ENCODE assay signal across 37 cellular contexts in the genomic region with DNA sequence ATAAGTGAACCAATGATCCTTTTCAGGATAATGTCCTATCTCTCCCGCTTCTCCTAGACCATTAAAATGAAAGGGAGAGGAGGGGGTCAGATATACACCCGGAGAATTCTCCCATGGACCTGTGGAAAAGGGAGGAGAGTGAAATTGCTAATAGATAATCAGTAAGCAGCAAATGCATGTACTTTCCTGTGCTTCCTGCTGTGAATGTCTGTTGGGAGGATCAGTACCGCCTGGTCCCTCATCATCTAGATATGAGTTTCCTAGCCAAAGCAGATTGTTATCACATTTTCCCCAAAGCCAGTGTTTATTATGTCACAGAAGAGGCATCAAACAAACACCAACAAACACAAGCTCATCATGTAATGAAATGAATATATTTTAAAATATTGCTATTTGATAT.
"Had no signal": no experiment of that assay in that cellular context is flagged by ENCODE, and none has a peak within 500 bp of the region (broad histone marks: within the 10 kb centered on the region; RNA-seq: fewer than 3 reads in every experiment).

No MANE protein-coding gene starts in this region.

- H3K9me3 Mint-ChIP-seq: activated B cell treated with CpG ODN at 0.5 μM for 24 hours; activated CD4-positive, alpha-beta T cell treated with anti-CD3 and anti-CD28 coated beads, Interleukin-2, amount 10 ng/mL, durations not matched to agents 24 days and 14 days; activated CD8-positive, alpha-beta T cell treated with anti-CD3 and anti-CD28 coated beads for 36 hours; activated naive CD4-positive, alpha-beta T cell treated with anti-CD3 and anti-CD28 coated beads for 36 hours; activated naive CD4-positive, alpha-beta T cell treated with anti-CD3 and anti-CD28 coated beads, Interleukin-2, amount 50 U/mL, for 72 hours; activated naive CD8-positive, alpha-beta T cell treated with anti-CD3 and anti-CD28 coated beads for 36 hours; activated T-cell treated with anti-CD3 and anti-CD28 coated beads, Interleukin-2, amount 50 U/mL, for 4 hours; activated T-helper 1 cell treated with anti-CD3 and anti-CD28 coated beads, Interleukin-12 subunit alpha, Interleukin-12 subunit beta, Interleukin-2, Interleukin-4 antibody, amounts not matched to agents 30 ng/mL and 10 ng/mL and 1 ng/mL, durations not matched to agents 14 hours and 24 hours and 36 hours; central memory CD8-positive, alpha-beta T cell; T-helper 1 cell treated with Interleukin-12 subunit alpha and Interleukin-12 subunit beta and Interleukin-4 antibody, amounts not matched to agents 30 μg/mL and 1 μg/mL, for 36 hours; T-helper 2 cell treated with Interferon-gamma antibody and Interleukin-4, amounts not matched to agents 5 μg/mL and 100 μg/mL, for 36 hours had no signal

- H3K4me3 Mint-ChIP-seq: activated B cell treated with CpG ODN at 0.5 μM for 24 hours; activated CD4-positive, alpha-beta memory T cell treated with anti-CD3 and anti-CD28 coated beads for 36 hours; activated CD4-positive, alpha-beta T cell treated with anti-CD3 and anti-CD28 coated beads, Interleukin-2, amount 10 ng/mL, durations not matched to agents 24 days and 14 days; activated CD8-positive, alpha-beta T cell treated with anti-CD3 and anti-CD28 coated beads for 36 hours; activated naive CD4-positive, alpha-beta T cell treated with anti-CD3 and anti-CD28 coated beads for 36 hours; activated naive CD8-positive, alpha-beta T cell treated with anti-CD3 and anti-CD28 coated beads for 36 hours; activated T-cell treated with anti-CD3 and anti-CD28 coated beads, Interleukin-2, amount 50 U/mL, for 4 hours; activated T-cell treated with anti-CD3 and anti-CD28 coated beads, Interleukin-2, amount 50 U/mL, for 72 hours; activated T-helper 1 cell treated with anti-CD3 and anti-CD28 coated beads, Interleukin-12 subunit alpha, Interleukin-12 subunit beta, Interleukin-2, Interleukin-4 antibody, amounts not matched to agents 30 ng/mL and 10 ng/mL and 1 ng/mL, durations not matched to agents 14 hours and 24 hours and 36 hours; activated T-helper 17 cell treated with anti-CD3 and anti-CD28 coated beads, Interleukin-2, amount 50 U/mL, for 72 hours; brain; central memory CD8-positive, alpha-beta T cell; T-helper 1 cell treated with Interleukin-12 subunit alpha and Interleukin-12 subunit beta and Interleukin-4 antibody, amounts not matched to agents 30 μg/mL and 1 μg/mL, for 36 hours; T-helper 2 cell treated with Interferon-gamma antibody and Interleukin-4, amounts not matched to agents 5 μg/mL and 100 μg/mL, for 36 hours had no signal

- H3K27me3 Mint-ChIP-seq: activated B cell treated with CpG ODN at 0.5 μM for 24 hours; activated CD4-positive, alpha-beta memory T cell treated with anti-CD3 and anti-CD28 coated beads for 36 hours; activated CD4-positive, alpha-beta T cell treated with anti-CD3 and anti-CD28 coated beads, Interleukin-2, amount 10 ng/mL, durations not matched to agents 24 days and 14 days; activated naive CD8-positive, alpha-beta T cell treated with anti-CD3 and anti-CD28 coated beads for 36 hours; activated T-helper 17 cell treated with anti-CD3 and anti-CD28 coated beads, Interleukin-2, amount 50 U/mL, for 72 hours; brain; central memory CD8-positive, alpha-beta T cell had no signal

- H3K27ac ChIP-seq: adrenal gland, ascending aorta, cardiac muscle cell, VCaP had no signal

- H3K9me3 ChIP-seq: adrenal gland, ascending aorta had no signal

- H3K36me3 Mint-ChIP-seq: activated CD4-positive, alpha-beta memory T cell treated with anti-CD3 and anti-CD28 coated beads for 36 hours; activated naive CD4-positive, alpha-beta T cell treated with anti-CD3 and anti-CD28 coated beads, Interleukin-2, amount 50 U/mL, for 72 hours; activated naive CD8-positive, alpha-beta T cell treated with anti-CD3 and anti-CD28 coated beads for 36 hours; brain had no signal

- H3K4me1 Mint-ChIP-seq: activated B cell treated with CpG ODN at 0.5 μM for 24 hours; activated CD4-positive, alpha-beta T cell treated with anti-CD3 and anti-CD28 coated beads, Interleukin-2, amount 10 ng/mL, durations not matched to agents 24 days and 14 days; activated naive CD8-positive, alpha-beta T cell treated with anti-CD3 and anti-CD28 coated beads for 36 hours; activated T-helper 17 cell treated with anti-CD3 and anti-CD28 coated beads, Interleukin-2, amount 50 U/mL, for 72 hours; central memory CD8-positive, alpha-beta T cell had no signal

- H3K27me3 ChIP-seq: adrenal gland, ascending aorta, cardiac muscle cell had no signal

- ATAC-seq: activated CD8-positive, alpha-beta T cell treated with anti-CD3 and anti-CD28 coated beads for 36 hours; activated naive CD4-positive, alpha-beta T cell treated with anti-CD3 and anti-CD28 coated beads, Interleukin-2, amount 50 U/mL, for 72 hours; activated T-cell treated with anti-CD3 and anti-CD28 coated beads, Interleukin-2, amount 50 U/mL, for 4 hours; activated T-cell treated with anti-CD3 and anti-CD28 coated beads, Interleukin-2, amount 50 U/mL, for 72 hours; activated T-helper 17 cell treated with anti-CD3 and anti-CD28 coated beads, Interleukin-2, amount 50 U/mL, for 72 hours had no signal

- H3K4me1 ChIP-seq: adrenal gland, ascending aorta had no signal

- H3K27ac Mint-ChIP-seq: activated B cell treated with CpG ODN at 0.5 μM for 24 hours; activated CD4-positive, alpha-beta memory T cell treated with anti-CD3 and anti-CD28 coated beads for 36 hours; activated CD4-positive, alpha-beta T cell treated with anti-CD3 and anti-CD28 coated beads, Interleukin-2, amount 10 ng/mL, durations not matched to agents 24 days and 14 days; activated CD8-positive, alpha-beta T cell treated with anti-CD3 and anti-CD28 coated beads for 36 hours; activated naive CD4-positive, alpha-beta T cell treated with anti-CD3 and anti-CD28 coated beads for 36 hours; activated naive CD4-positive, alpha-beta T cell treated with anti-CD3 and anti-CD28 coated beads, Interleukin-2, amount 50 U/mL, for 72 hours; activated naive CD8-positive, alpha-beta T cell treated with anti-CD3 and anti-CD28 coated beads for 36 hours; activated T-cell treated with anti-CD3 and anti-CD28 coated beads, Interleukin-2, amount 50 U/mL, for 72 hours; activated T-helper 1 cell treated with anti-CD3 and anti-CD28 coated beads, Interleukin-12 subunit alpha, Interleukin-12 subunit beta, Interleukin-2, Interleukin-4 antibody, amounts not matched to agents 30 ng/mL and 10 ng/mL and 1 ng/mL, durations not matched to agents 14 hours and 24 hours and 36 hours; activated T-helper 17 cell treated with anti-CD3 and anti-CD28 coated beads, Interleukin-2, amount 50 U/mL, for 72 hours; brain; T-helper 1 cell treated with Interleukin-12 subunit alpha and Interleukin-12 subunit beta and Interleukin-4 antibody, amounts not matched to agents 30 μg/mL and 1 μg/mL, for 36 hours; T-helper 2 cell treated with Interferon-gamma antibody and Interleukin-4, amounts not matched to agents 5 μg/mL and 100 μg/mL, for 36 hours had no signal

- H3K36me3 ChIP-seq: adrenal gland, ascending aorta, cardiac muscle cell had no signal

- DNase-seq: activated B cell treated with CpG ODN at 0.5 μM for 24 hours; activated CD4-positive, alpha-beta memory T cell treated with anti-CD3 and anti-CD28 coated beads for 36 hours; activated CD4-positive, alpha-beta T cell treated with anti-CD3 and anti-CD28 coated beads for 4 hours; activated CD4-positive, alpha-beta T cell treated with anti-CD3 and anti-CD28 coated beads, Interleukin-2, amount 10 ng/mL, durations not matched to agents 24 days and 14 days; activated CD4-positive, alpha-beta T cell treated with anti-CD3 and anti-CD28 coated beads, Interleukin-2, amount 50 U/mL, for 1 hour; activated CD4-positive, alpha-beta T cell treated with anti-CD3 and anti-CD28 coated beads, Interleukin-2, amount 50 U/mL, for 4 hours; activated CD4-positive, CD25-positive, alpha-beta regulatory T cell treated with anti-CD3 and anti-CD28 coated beads, Interleukin-2, amount 50 U/mL, for 72 hours; activated CD8-positive, alpha-beta memory T cell treated with anti-CD3 and anti-CD28 coated beads, Interleukin-2, amount 50 U/mL, for 4 hours; activated CD8-positive, alpha-beta T cell treated with anti-CD3 and anti-CD28 coated beads for 36 hours; activated effector memory CD4-positive, alpha-beta T cell treated with anti-CD3 and anti-CD28 coated beads, Interleukin-2, amount 50 U/mL, for 16 hours; activated gamma-delta T cell treated with Interleukin-2 at 50 U/mL for 16 hours; activated naive CD4-positive, alpha-beta T cell; activated naive CD4-positive, alpha-beta T cell treated with anti-CD3 and anti-CD28 coated beads for 36 hours; activated naive CD4-positive, alpha-beta T cell treated with anti-CD3 and anti-CD28 coated beads, Interleukin-2, amount 50 U/mL, for 16 hours; activated naive CD8-positive, alpha-beta T cell treated with anti-CD3 and anti-CD28 coated beads for 36 hours; activated T-cell treated with anti-CD3 and anti-CD28 coated beads for 4 hours; activated T-cell treated with anti-CD3 and anti-CD28 coated beads, Interleukin-2, amount 50 U/mL, for 1 hour; activated T-cell treated with anti-CD3 and anti-CD28 coated beads, Interleukin-2, amount 50 U/mL, for 4 hours; activated T-cell treated with anti-CD3 and anti-CD28 coated beads, Interleukin-2, amount 50 U/mL, for 72 hours; adrenal gland; amygdala; anterior cingulate cortex; caudate nucleus; cerebellar nuclear complex; T-helper 1 cell; T-helper 2 cell; T-helper 9 cell had no signal

- H3K4me3 ChIP-seq: adrenal gland, ascending aorta, cardiac muscle cell had no signal
